Comparison of ENCODE assay signal across 2 cellular contexts in genomic region chr6:89064931-89065330, GRCh38. TPM values are rescaled to one million over a fixed set of nuclear protein-coding genes. Genes with fewer than 3 reads are reported as not detected.
"Had no signal": no experiment of that assay in that cellular context is flagged by ENCODE, and none has a peak within 500 bp of the region (broad histone marks: within the 10 kb centered on the region; RNA-seq: fewer than 3 reads in every experiment).

No MANE protein-coding gene starts in this region.

RNA-seq across cellular contexts. Expression of gene SRSF12, which starts 52.9 kb away (rescaled TPM):
- total RNA-seq: LHCN-M2, M059J had no signal
